Comparison of ENCODE assay signal across 8 cellular contexts in the genomic region with DNA sequence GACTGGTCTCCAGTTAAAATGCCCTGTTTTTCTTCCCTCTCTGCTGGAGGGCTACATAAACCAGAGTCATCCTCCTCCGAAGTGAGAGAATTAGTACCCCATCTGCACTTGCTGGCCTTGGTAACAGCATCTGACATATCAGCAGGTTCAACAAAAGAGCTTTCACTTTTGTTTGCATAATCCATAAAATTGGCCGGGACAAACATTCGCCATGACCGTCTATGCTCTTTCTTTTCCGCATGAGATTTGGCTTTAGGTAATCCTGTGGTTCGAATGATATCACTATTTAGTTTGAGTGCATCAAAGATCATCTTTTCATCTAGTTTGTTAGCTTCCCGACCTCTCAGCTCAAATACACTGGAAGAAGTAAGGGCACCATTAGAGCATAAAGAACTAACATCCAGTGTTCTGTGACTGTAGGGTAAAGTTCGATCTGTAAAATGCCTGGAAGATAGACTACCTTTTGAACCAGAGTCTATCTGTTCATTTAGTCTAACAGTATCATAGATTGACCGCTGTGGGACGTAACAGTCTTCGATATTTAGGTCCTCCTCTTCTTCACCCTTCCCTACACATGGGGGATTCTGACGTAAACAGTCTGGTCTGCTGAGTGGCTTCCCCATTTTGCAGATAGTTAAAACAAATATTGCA.
A peak's percentile ranks its signal among the peaks of the same experiment; 100 is the strongest.
DNase-seq lines count a peak whose midpoint lies in the region; ATAC-seq and TF ChIP-seq lines count a peak whose summit lies in the region.

No MANE protein-coding gene starts in this region.

- peak in 1 of 5 donors; percentile 13 for DNase-seq in heart left ventricle
- DNase-seq in left ventricle myocardium superior = no peak
- DNase-seq in adipocyte (ENCODE audit: low read depth) = no peak
- DNase-seq in vagina (ENCODE audit: extremely low spot score in 2 of 2) = no peak
- DNase-seq in SIG-M5 treated with dmso at 0.1 percent for 504 hours (lab: John Stamatoyannopoulos, UW; ENCODE audit: unreplicated experiment) = no peak
- no peak for DNase-seq in LoVo (ENCODE audit: low spot score)
- DNase-seq in DMS 273 treated with DMSO at 0.1 percent for 48 hours (lab: John Stamatoyannopoulos, UW) = no peak

- no peak for TF ChIP-seq CTCF in heart left ventricle (IDR thresholded peaks at IDR 0.05)
- no peak for TF ChIP-seq CTCF in liver (IDR thresholded peaks at IDR 0.05; ENCODE audit: low read depth, low read length, missing input control)
- TF ChIP-seq CTCF in vagina (IDR thresholded peaks at IDR 0.05) = no peak

- H3K9ac ChIP-seq in adipocyte (ENCODE audit: low read length) = peak overlapping the region; percentile 94
- peak overlapping the region; percentile 1 to 87 for H3K9ac ChIP-seq in liver (ENCODE audit: low read depth in 1 of 2, low read length in 2 of 2)

- H3K27me3 ChIP-seq in heart left ventricle (no peaks in the 10 kb centered on the region), adipocyte (replicated peaks; ENCODE audit: control insufficient read depth, insufficient read depth, low read length) (no peaks in the 10 kb centered on the region), liver (ENCODE audit: control insufficient read depth in 4 of 4, insufficient read depth in 4 of 4, low read length in 3 of 4) (no peaks in the 10 kb centered on the region), vagina (no peaks in the 10 kb centered on the region)

- H3K9me3 ChIP-seq in heart left ventricle (no peaks in the 10 kb centered on the region), adipocyte (ENCODE audit: control insufficient read depth, low read length) (no peaks in the 10 kb centered on the region), liver (ENCODE audit: control insufficient read depth in 4 of 4, low read length in 3 of 4) (no peaks in the 10 kb centered on the region), vagina (no peaks in the 10 kb centered on the region)

- peak overlapping the region; percentile 6 to 72 (median 61) for H3K4me3 ChIP-seq in heart left ventricle
- H3K4me3 ChIP-seq in adipocyte (ENCODE audit: low read length) = peak overlapping the region; percentile 93
- H3K4me3 ChIP-seq in liver (ENCODE audit: low read depth in 1 of 3, low read length in 3 of 3) = peak overlapping the region; percentile 23 to 57 (median 26)
- peak overlapping the region; percentile 62 to 66 for H3K4me3 ChIP-seq in vagina

- TF ChIP-seq POLR2A in heart left ventricle (IDR thresholded peaks at IDR 0.05) (no peak), vagina (IDR thresholded peaks at IDR 0.05) (no peak)

- intact Hi-C loops in heart left ventricle (cut with DNase I) (loop anchor here in 5 of 10 donors (5.0 to 10.0 kb wide), 6 partner anchors 34 to 176 kb away; no protein-coding TSS in a partner anchor), left ventricle myocardium superior (cut with micrococcal nuclease) (no loop called here), vagina (cut with DNase I) (no loop called here)

- peak in 1 of 2 donors; percentile 12 for TF ChIP-seq RAD21 in liver (IDR thresholded peaks at IDR 0.05)

- WGBS in heart left ventricle, 4 donors = 46 to 63% (median 48%) methylated on average over 12 of the region's 12 CpGs
- WGBS in liver = 15% methylated on average over 12 of the region's 12 CpGs

- peaks cover 6 to 71% (median 62%) of the 10 kb centered on the region in 12 donors for H3K4me1 ChIP-seq in heart left ventricle
- peaks cover 45% of the 10 kb centered on the region for H3K4me1 ChIP-seq in adipocyte (ENCODE audit: control insufficient read depth, insufficient read depth, low read length)
- H3K4me1 ChIP-seq in liver (ENCODE audit: control insufficient read depth in 4 of 4, insufficient read depth in 4 of 4, low read length in 3 of 4) = peaks cover 4 to 34% (median 21%) of the 10 kb centered on the region in 4 donors
- peaks cover 33% of the 10 kb centered on the region for H3K4me1 ChIP-seq in vagina

- no peak for ATAC-seq in heart left ventricle
- ATAC-seq in left ventricle myocardium superior = no peak

- H3K27ac ChIP-seq in heart left ventricle = peak overlapping the region; percentile 80 to 92 (median 90)
- H3K27ac ChIP-seq in liver (ENCODE audit: low read depth in 1 of 2, low read length in 2 of 2) = peak overlapping the region; percentile 89
- H3K27ac ChIP-seq in vagina = peak overlapping the region; percentile 94

- H3K36me3 ChIP-seq in heart left ventricle = peaks cover 0 to 8% (median 6%) of the 10 kb centered on the region in 9 donors
- peaks cover 6% of the 10 kb centered on the region for H3K36me3 ChIP-seq in adipocyte (ENCODE audit: control insufficient read depth, insufficient read depth, low read length, severe bottlenecking)
- H3K36me3 ChIP-seq in liver (ENCODE audit: control insufficient read depth in 4 of 4, insufficient read depth in 3 of 4, low read depth in 1 of 4, low read length in 3 of 4) = peaks cover 0 to 8% (median 5%) of the 10 kb centered on the region in 4 donors
- H3K36me3 ChIP-seq in vagina = peaks cover 0 to 5% of the 10 kb centered on the region in 2 donors

TF ChIP-seq in liver, 16 proteins besides CTCF, POLR2A, EP300 and RAD21:
- TF ChIP-seq FOXA1 (IDR thresholded peaks at IDR 0.05) = no peak
- TF ChIP-seq HNF4A (conservative IDR thresholded peaks at IDR 0.05) = peak; percentile 85 to 92
- no peak for TF ChIP-seq MAX (IDR thresholded peaks at IDR 0.05)
- TF ChIP-seq, protein P1, sequence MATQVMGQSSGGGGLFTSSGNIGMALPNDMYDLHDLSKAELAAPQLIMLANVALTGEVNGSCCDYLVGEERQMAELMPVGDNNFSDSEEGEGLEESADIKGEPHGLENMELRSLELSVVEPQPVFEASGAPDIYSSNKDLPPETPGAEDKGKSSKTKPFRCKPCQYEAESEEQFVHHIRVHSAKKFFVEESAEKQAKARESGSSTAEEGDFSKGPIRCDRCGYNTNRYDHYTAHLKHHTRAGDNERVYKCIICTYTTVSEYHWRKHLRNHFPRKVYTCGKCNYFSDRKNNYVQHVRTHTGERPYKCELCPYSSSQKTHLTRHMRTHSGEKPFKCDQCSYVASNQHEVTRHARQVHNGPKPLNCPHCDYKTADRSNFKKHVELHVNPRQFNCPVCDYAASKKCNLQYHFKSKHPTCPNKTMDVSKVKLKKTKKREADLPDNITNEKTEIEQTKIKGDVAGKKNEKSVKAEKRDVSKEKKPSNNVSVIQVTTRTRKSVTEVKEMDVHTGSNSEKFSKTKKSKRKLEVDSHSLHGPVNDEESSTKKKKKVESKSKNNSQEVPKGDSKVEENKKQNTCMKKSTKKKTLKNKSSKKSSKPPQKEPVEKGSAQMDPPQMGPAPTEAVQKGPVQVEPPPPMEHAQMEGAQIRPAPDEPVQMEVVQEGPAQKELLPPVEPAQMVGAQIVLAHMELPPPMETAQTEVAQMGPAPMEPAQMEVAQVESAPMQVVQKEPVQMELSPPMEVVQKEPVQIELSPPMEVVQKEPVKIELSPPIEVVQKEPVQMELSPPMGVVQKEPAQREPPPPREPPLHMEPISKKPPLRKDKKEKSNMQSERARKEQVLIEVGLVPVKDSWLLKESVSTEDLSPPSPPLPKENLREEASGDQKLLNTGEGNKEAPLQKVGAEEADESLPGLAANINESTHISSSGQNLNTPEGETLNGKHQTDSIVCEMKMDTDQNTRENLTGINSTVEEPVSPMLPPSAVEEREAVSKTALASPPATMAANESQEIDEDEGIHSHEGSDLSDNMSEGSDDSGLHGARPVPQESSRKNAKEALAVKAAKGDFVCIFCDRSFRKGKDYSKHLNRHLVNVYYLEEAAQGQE (IDR thresholded peaks at IDR 0.05) = peak; percentile 57
- no peak for TF ChIP-seq EGR1 (IDR thresholded peaks at IDR 0.05; ENCODE audit: low read depth in 2 of 2)
- no peak for TF ChIP-seq ATF3 (IDR thresholded peaks at IDR 0.05)
- no peak for TF ChIP-seq JUND (IDR thresholded peaks at IDR 0.05)
- no peak for TF ChIP-seq GABPA (IDR thresholded peaks at IDR 0.05 in 1 of 2, conservative IDR thresholded peaks at IDR 0.05 in 1 of 2)
- TF ChIP-seq YY1 (IDR thresholded peaks at IDR 0.05) = peak; percentile 87
- TF ChIP-seq NR2F2 (IDR thresholded peaks at IDR 0.05) = no peak
- TF ChIP-seq FOXA2 (IDR thresholded peaks at IDR 0.05) = no peak
- peak; percentile 55 for TF ChIP-seq SP1 (IDR thresholded peaks at IDR 0.05)
- TF ChIP-seq TAF1 (conservative IDR thresholded peaks at IDR 0.05) = no peak
- TF ChIP-seq RXRA (IDR thresholded peaks at IDR 0.05) = peak; percentile 57 to 64
- TF ChIP-seq HNF4G (IDR thresholded peaks at IDR 0.05) = peak; percentile 54
- TF ChIP-seq ZBTB33 (IDR thresholded peaks at IDR 0.05) = no peak

Comparison
In these comparisons a context has a peak if more than half of its experiments do, and no peak if none do; other contexts are left out.
1. H3K4me3 ChIP-seq: peak in every context shown above with its lines; median percentile 93 in adipocyte; 64 in vagina; 61 in heart left ventricle; 26 in liver.